Comparison of ENCODE assay signal across 9 cellular contexts in the genomic region with DNA sequence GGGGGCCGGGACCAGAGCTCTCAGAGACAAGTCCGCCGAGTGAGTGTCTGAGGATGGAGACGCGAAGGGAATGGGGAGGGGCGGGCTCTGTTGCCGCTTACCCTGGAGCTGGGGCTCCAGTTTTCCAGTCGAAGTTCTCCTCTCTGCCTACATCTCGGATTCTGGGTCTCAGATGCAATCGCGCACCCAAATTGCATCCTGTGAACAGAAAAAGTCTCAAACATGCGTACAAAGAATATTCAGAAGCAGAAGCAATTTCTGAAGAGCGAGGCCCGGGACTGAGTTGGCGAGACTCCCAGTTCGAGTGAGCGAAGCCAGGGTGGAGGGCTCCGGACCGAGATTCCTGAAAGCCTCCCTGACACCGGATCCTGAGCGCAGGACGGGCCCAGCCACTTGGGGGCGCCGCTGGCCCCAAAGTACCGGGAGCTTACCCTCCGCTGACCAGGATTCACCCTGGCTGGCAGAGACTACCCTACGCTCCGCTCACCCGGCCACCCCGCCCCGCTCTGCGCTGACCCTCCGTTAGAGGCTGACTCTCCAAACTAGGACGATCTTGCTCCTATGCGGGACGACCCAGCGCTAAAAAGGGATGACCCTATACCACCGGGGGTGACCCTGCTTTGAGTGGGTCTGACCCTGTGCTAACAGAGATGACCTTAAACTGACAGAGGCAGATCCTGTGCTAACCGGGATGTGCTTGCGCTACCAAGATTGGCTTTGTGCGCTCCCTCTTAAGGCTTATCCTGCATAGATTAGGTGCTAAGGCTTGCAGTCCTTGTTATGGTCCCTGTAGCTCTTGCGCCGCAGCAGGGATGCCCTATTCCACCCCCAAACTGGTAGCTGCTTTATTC.
DNase-seq lines count a peak whose midpoint lies in the region; ATAC-seq and TF ChIP-seq lines count a peak whose summit lies in the region.
"Had no signal": no experiment of that assay in that cellular context is flagged by ENCODE, and none has a peak within 500 bp of the region (broad histone marks: within the 10 kb centered on the region; RNA-seq: fewer than 3 reads in every experiment).

No MANE protein-coding gene starts in this region.

- no peak overlapping the region for H3K27ac ChIP-seq in HUES6 (ENCODE audit: low read depth, low read length)

- H3K9ac ChIP-seq in HUES6 (ENCODE audit: low read length) = no peak overlapping the region

- no peaks in the 10 kb centered on the region for H3K36me3 ChIP-seq in HUES6 (ENCODE audit: control insufficient read depth, insufficient read depth, low read length)

- peaks cover 26% of the 10 kb centered on the region for H3K4me1 ChIP-seq in HUES6 (ENCODE audit: control insufficient read depth, insufficient read depth, low read length)

- no peak for ATAC-seq in HG02938 (IDR thresholded peaks at IDR 0.05; ENCODE audit: unreplicated experiment)
- no peak for ATAC-seq in HG03139 (IDR thresholded peaks at IDR 0.05; ENCODE audit: unreplicated experiment)

- TF ChIP-seq CTCF in cardiac fibroblast (IDR thresholded peaks at IDR 0.05; ENCODE audit: low read depth, low read length) = peak; percentile 51

- peak overlapping the region; percentile 36 for H3K4me3 ChIP-seq in HUES6 (ENCODE audit: low read depth, low read length)
- no peak overlapping the region for H3K4me3 ChIP-seq in cardiac fibroblast (replicated peaks in 1 of 2; ENCODE audit: low read depth in 2 of 2, low read length in 2 of 2)

- H3K9me3 ChIP-seq in HUES6 (ENCODE audit: control insufficient read depth, insufficient read depth, low read depth, low read length) = no peaks in the 10 kb centered on the region

- peaks cover 90% of the 10 kb centered on the region for H3K27me3 ChIP-seq in HUES6 (ENCODE audit: control insufficient read depth, insufficient read depth, low read length)

- DNase-seq in COLO668 (lab: John Stamatoyannopoulos, UW; ENCODE audit: unreplicated experiment) (peak; percentile 57), cardiac fibroblast (ENCODE audit: low read depth in 2 of 2) (peak in 1 of 2 donors; percentile 24), midbrain (lab: John Stamatoyannopoulos, UW) (peak; percentile 8), NCI-H446 (lab: John Stamatoyannopoulos, UW) (no peak), foreskin melanocyte (no peak)
- DNase-seq: NCI-H2171 treated with DMSO at 0.1 percent for 48 hours had no signal

Comparison
In these comparisons a context has a peak if more than half of its experiments do, and no peak if none do; other contexts are left out.
1. DNase-seq: peak in COLO668 (single experiment) and midbrain (single experiment); none in NCI-H446 (0 of 2) and foreskin melanocyte (single experiment).